8 cellular contexts compared by ENCODE assay signal in genomic region chr11:104917259-104918112, GRCh38. TPM values are rescaled to one million over a fixed set of nuclear protein-coding genes. Genes with fewer than 3 reads are reported as not detected.
DNase-seq lines count a peak whose midpoint lies in the region; ATAC-seq lines count a peak whose summit lies in the region.

No MANE protein-coding gene starts in this region.

- H3K4me2 ChIP-seq in skeletal muscle satellite cell (ENCODE audit: low read length) = peak overlapping the region; percentile 73

- H3K27me3 ChIP-seq in duodenal mucosa (ENCODE audit: control insufficient read depth in 1 of 2, insufficient read depth in 2 of 2, low read length in 2 of 2) (no peaks in the 10 kb centered on the region), skeletal muscle satellite cell (ENCODE audit: control insufficient read depth, insufficient read depth, low read length) (no peaks in the 10 kb centered on the region)

- H3K4me1 ChIP-seq in duodenal mucosa (ENCODE audit: control insufficient read depth in 1 of 2, insufficient read depth in 2 of 2, low read length in 2 of 2) (peaks cover 6 to 17% of the 10 kb centered on the region in 2 donors), skeletal muscle satellite cell (ENCODE audit: control insufficient read depth, insufficient read depth, low read length) (peaks cover 14% of the 10 kb centered on the region)

- no peak overlapping the region for H3K27ac ChIP-seq in duodenal mucosa (ENCODE audit: low read depth, low read length)

- H3K9ac ChIP-seq in duodenal mucosa (ENCODE audit: low read depth in 1 of 2, low read length in 2 of 2) (peak overlapping the region; percentile 54 to 58), skeletal muscle satellite cell (ENCODE audit: low read depth, low read length) (peak overlapping the region; percentile 44)

- ATAC-seq in GM18870 (IDR thresholded peaks at IDR 0.05; ENCODE audit: unreplicated experiment) = peak; percentile 15
- ATAC-seq in HG03457 (IDR thresholded peaks at IDR 0.05; ENCODE audit: unreplicated experiment) = peak; percentile 29
- ATAC-seq in GM21360 (IDR thresholded peaks at IDR 0.05; ENCODE audit: unreplicated experiment) = no peak

- no peak for DNase-seq in NCI-H1105 treated with DMSO at 0.1 percent for 48 hours (lab: John Stamatoyannopoulos, UW)
- no peak for DNase-seq in hypothalamus (lab: John Stamatoyannopoulos, UW)
- no peak for DNase-seq in NCI-H1105 (lab: John Stamatoyannopoulos, UW)

- H3K36me3 ChIP-seq in duodenal mucosa (ENCODE audit: control insufficient read depth in 1 of 2, insufficient read depth in 2 of 2, low read length in 2 of 2) (no peaks in the 10 kb centered on the region), skeletal muscle satellite cell (ENCODE audit: insufficient read depth, low read length) (no peaks in the 10 kb centered on the region)

- no peaks in the 10 kb centered on the region for H3K9me3 ChIP-seq in duodenal mucosa (ENCODE audit: control insufficient read depth in 1 of 2, low read length in 2 of 2)
- no peaks in the 10 kb centered on the region for H3K9me3 ChIP-seq in skeletal muscle satellite cell (replicated peaks; ENCODE audit: low read length)

- H3K4me3 ChIP-seq in duodenal mucosa (ENCODE audit: low read depth in 1 of 2, low read length in 2 of 2) = peak overlapping the region; percentile 71 to 74
- H3K4me3 ChIP-seq in skeletal muscle satellite cell (ENCODE audit: low read length) = peak overlapping the region; percentile 56

RNA-seq across cellular contexts. Expression of gene CASP12, which starts 19.2 kb away (rescaled TPM):
- total RNA-seq in skeletal muscle satellite cell (2012; rRNA removed) = not detected in 2 replicates

RNA-seq across cellular contexts. Expression of gene CASP4, which starts 50.9 kb away (rescaled TPM):
- 130 and 169 TPM in 2 replicates for total RNA-seq in skeletal muscle satellite cell (2012; rRNA removed)
